Comparison of ENCODE assay signal across 8 cellular contexts in the genomic region with DNA sequence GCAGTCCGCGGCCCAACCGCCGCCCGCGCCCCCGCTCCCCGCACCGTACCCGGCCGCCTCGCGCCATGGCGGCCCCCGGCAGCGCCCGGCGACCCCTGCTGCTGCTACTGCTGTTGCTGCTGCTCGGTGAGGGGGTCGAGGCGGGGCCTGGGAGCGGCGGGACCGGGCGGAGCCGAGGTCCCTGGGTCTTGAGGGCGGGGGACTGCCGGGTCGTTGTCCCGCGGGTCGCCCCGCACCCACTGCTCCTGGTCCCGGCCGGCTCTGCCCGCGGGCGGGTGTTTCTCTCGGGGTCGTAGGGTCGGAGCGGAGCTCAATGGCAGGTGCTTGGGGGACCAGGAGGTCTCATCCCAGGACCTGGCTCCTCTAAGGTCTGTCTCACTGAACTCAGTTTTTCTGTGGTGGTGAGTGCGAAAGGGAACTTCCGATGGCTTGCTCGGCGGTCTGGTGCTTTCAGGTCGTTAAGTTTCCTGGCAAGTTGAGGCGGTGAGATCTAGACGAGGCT. TPM values are rescaled to one million over a fixed set of nuclear protein-coding genes. Genes with fewer than 3 reads are reported as not detected.
DNase-seq lines count a peak whose midpoint lies in the region; ATAC-seq and TF ChIP-seq lines count a peak whose summit lies in the region.

No MANE protein-coding gene starts in this region.

- peaks cover 11% of the 10 kb centered on the region for H3K36me3 ChIP-seq in DND-41 (ENCODE audit: insufficient read depth, low read length)
- no peaks in the 10 kb centered on the region for H3K36me3 ChIP-seq in esophagus squamous epithelium
- peaks cover 0 to 5% of the 10 kb centered on the region in 2 donors for H3K36me3 ChIP-seq in psoas muscle (ENCODE audit: insufficient read depth in 1 of 2, low read depth in 1 of 2)

- TF ChIP-seq POLR2A in esophagus squamous epithelium (IDR thresholded peaks at IDR 0.05), result no peak

- peak overlapping the region; percentile 100 for H3K4me2 ChIP-seq in DND-41 (ENCODE audit: insufficient read depth, low read length)

- peaks cover 58% of the 10 kb centered on the region for H3K79me2 ChIP-seq in DND-41 (ENCODE audit: insufficient read depth, low read length)

- peak overlapping the region; percentile 86 for H2AFZ ChIP-seq in DND-41 (ENCODE audit: low read depth, low read length)

- H3K9me3 ChIP-seq in DND-41 (ENCODE audit: insufficient read depth, low read length, severe bottlenecking) (no peaks in the 10 kb centered on the region), esophagus squamous epithelium (no peaks in the 10 kb centered on the region), psoas muscle (no peaks in the 10 kb centered on the region)

- H3K4me1 ChIP-seq in DND-41 (ENCODE audit: insufficient read depth, low read length) (peaks cover 33% of the 10 kb centered on the region), esophagus squamous epithelium (peaks cover 14 to 51% (median 20%) of the 10 kb centered on the region in 3 donors), psoas muscle (peaks cover 48% of the 10 kb centered on the region)

- intact Hi-C loops in esophagus squamous epithelium (cut with DNase I), result no loop called here
- intact Hi-C loops in psoas muscle (cut with DNase I), result loop anchor here in 1 of 2 donors (5.0 to 10.0 kb wide), 2 partner anchors 90 to 157 kb away; a partner anchor contains a TSS

- H3K27ac ChIP-seq in DND-41 (ENCODE audit: low read length) (peak overlapping the region; percentile 58), esophagus squamous epithelium (peak overlapping the region; percentile 80 to 95 (median 91)), psoas muscle (peak overlapping the region; percentile 98)

- peak overlapping the region; percentile 77 to 98 for H3K4me3 ChIP-seq in DND-41 (ENCODE audit: low read depth in 1 of 2, low read length in 2 of 2)
- H3K4me3 ChIP-seq in Jurkat, Clone E6-1 (ENCODE audit: low read length), result peak overlapping the region; percentile 89
- peak overlapping the region; percentile 75 to 96 (median 85) for H3K4me3 ChIP-seq in esophagus squamous epithelium
- peak overlapping the region; percentile 98 for H3K4me3 ChIP-seq in psoas muscle

- ATAC-seq in DND-41 (ENCODE audit: insufficient read depth, low read depth) (peak; percentile 5; the same call in 2 of the 3 replicates), GM21390 (IDR thresholded peaks at IDR 0.05; ENCODE audit: unreplicated experiment) (peak; percentile 30), psoas muscle (peak in 2 of 4 donors; percentile 1 to 13)

- DNase-seq in DND-41, result peak; percentile 16
- no peak for DNase-seq in Jurkat, Clone E6-1 (ENCODE audit: low read depth, low spot score)
- DNase-seq in activated CD8-positive, alpha-beta memory T cell treated with anti-CD3 and anti-CD28 coated beads, Interleukin-2, amount 50 U/mL, for 48 hours, result peak; percentile 76
- DNase-seq in esophagus squamous epithelium (lab: John Stamatoyannopoulos, UW), result no peak
- DNase-seq in psoas muscle, result no peak
- DNase-seq in superior temporal gyrus (ENCODE audit: extremely low spot score), result no peak
- DNase-seq in SHP77 treated with DMSO at 0.1 percent for 48 hours (lab: John Stamatoyannopoulos, UW), result no peak

- WGBS in esophagus squamous epithelium, 2 donors, result 0% methylated on average over 3 to 4 of the region's 49 CpGs
- 0 to 2% (median 0%) methylated on average over 31 to 49 of the region's 49 CpGs for WGBS in psoas muscle, 3 donors

- H4K20me1 ChIP-seq in DND-41 (ENCODE audit: insufficient read depth, low read length), result peaks cover 24% of the 10 kb centered on the region; the same call in 1 of the 2 replicates

- peak overlapping the region; percentile 97 for H3K9ac ChIP-seq in DND-41 (ENCODE audit: low read depth, low read length)

- H3K27me3 ChIP-seq in DND-41 (ENCODE audit: insufficient read depth, low read length, poor library complexity) (peaks cover 2% of the 10 kb centered on the region), esophagus squamous epithelium (no peaks in the 10 kb centered on the region), psoas muscle (ENCODE audit: insufficient read depth in 3 of 3, low read length in 2 of 3) (no peaks in the 10 kb centered on the region)

- TF ChIP-seq CTCF in DND-41 (IDR thresholded peaks at IDR 0.05; ENCODE audit: borderline replicate concordance, extremely low read depth, low read length, poor library complexity, severe bottlenecking) (no peak), esophagus squamous epithelium (IDR thresholded peaks at IDR 0.05) (no peak), psoas muscle (IDR thresholded peaks at IDR 0.05) (no peak)

RNA-seq across cellular contexts. Expression of a gene that starts 0.4 kb away (rescaled TPM):
- 78.4 TPM for polyA plus RNA-seq in Jurkat, Clone E6-1 (2012; ENCODE audit: insufficient read depth, insufficient read length)
- total RNA-seq in esophagus squamous epithelium, result 100 to 1,000 TPM in 3 of 4 donors, 10 to 100 TPM in 1; 95.4 to 153 (median 123) TPM
- total RNA-seq in psoas muscle, result 10 to 100 TPM; 53.7 to 71.5 (median 67.8) TPM
- polyA plus RNA-seq in psoas muscle, result 10 to 100 TPM; 35.7 to 67.5 (median 60.1) TPM

Comparison
In these comparisons a context has a peak if more than half of its experiments do, and no peak if none do; other contexts are left out.
1. DNase-seq: peak in DND-41 (single experiment) and activated CD8-positive, alpha-beta memory T cell treated with anti-CD3 and anti-CD28 coated beads, Interleukin-2, amount 50 U/mL, for 48 hours (single experiment); none in Jurkat, Clone E6-1 (single experiment), esophagus squamous epithelium (single experiment), psoas muscle (0 of 2), superior temporal gyrus (single experiment) and SHP77 treated with DMSO at 0.1 percent for 48 hours (single experiment).
2. Peak in every context shown above with its lines, with median percentiles within 50 percentile points of each other: H3K27ac ChIP-seq and H3K4me3 ChIP-seq.